ENCODE assay signal across 7 cellular contexts in genomic region chr2:152925540-152926448, GRCh38.
DNase-seq lines count a peak whose midpoint lies in the region; ATAC-seq lines count a peak whose summit lies in the region.

No MANE protein-coding gene starts in this region.

- DNase-seq in GM04504 (ENCODE audit: low read depth) (peak; percentile 4), NCI-H82 treated with DMSO at 0.1 percent for 48 hours (lab: John Stamatoyannopoulos, UW; ENCODE audit: unreplicated experiment) (peak; percentile 88), hypothalamus (lab: John Stamatoyannopoulos, UW) (peak in 39 of 51 donors; percentile 0 to 61 (median 13))
- peak; percentile 8 for DNase-seq in activated T-helper 9 cell treated with anti-CD3 and anti-CD28 coated beads, Interleukin-2, amount 50 U/mL, for 16 hours (ENCODE audit: low read depth)
- peak; percentile 3 to 28 (median 11) for DNase-seq in stimulated activated CD4-positive, alpha-beta T cell treated with anti-CD3 and anti-CD28 coated beads, Interleukin-1b, Interleukin-23, amount 100 ng/mL, for 24 hours (ENCODE audit: low read depth in 4 of 4, low spot score in 1 of 4)

- peak; percentile 82 for ATAC-seq in GM21423 (IDR thresholded peaks at IDR 0.05; ENCODE audit: unreplicated experiment)
- ATAC-seq in HG03565 (IDR thresholded peaks at IDR 0.05; ENCODE audit: unreplicated experiment) = peak; percentile 81

Comparison
In these comparisons a context has a peak if more than half of its experiments do, and no peak if none do; other contexts are left out.
1. Peak in every context shown above with its lines: DNase-seq and ATAC-seq.
2. DNase-seq: peak in every context shown above with its lines; median percentile 88 in NCI-H82 treated with DMSO at 0.1 percent for 48 hours; 13 in hypothalamus; 11 in stimulated activated CD4-positive, alpha-beta T cell treated with anti-CD3 and anti-CD28 coated beads, Interleukin-1b, Interleukin-23, amount 100 ng/mL, for 24 hours; 8 in activated T-helper 9 cell treated with anti-CD3 and anti-CD28 coated beads, Interleukin-2, amount 50 U/mL, for 16 hours; 4 in GM04504.